ENCODE assay signal across 30 cellular contexts in genomic region chr7:55939514-55940123, GRCh38.
"Had no signal": no experiment of that assay in that cellular context is flagged by ENCODE, and none has a peak within 500 bp of the region (broad histone marks: within the 10 kb centered on the region; RNA-seq: fewer than 3 reads in every experiment).

No MANE protein-coding gene starts in this region.

- DNase-seq: activated CD4-positive, alpha-beta T cell treated with anti-CD3 and anti-CD28 coated beads for 48 hours; activated CD4-positive, alpha-beta T cell treated with anti-CD3 and anti-CD28 coated beads, Interleukin-2, amount 50 U/mL, for 48 hours; activated CD8-positive, alpha-beta memory T cell treated with anti-CD3 and anti-CD28 coated beads for 24 hours; activated gamma-delta T cell; activated naive CD4-positive, alpha-beta T cell treated with anti-CD3 and anti-CD28 coated beads, Interleukin-2, amount 10 ng/mL, durations not matched to agents 7 days and 5 days; activated naive CD8-positive, alpha-beta T cell treated with anti-CD3 and anti-CD28 coated beads, Interleukin-2, amount 10 ng/mL, durations not matched to agents 7 days and 5 days; amygdala; kidney glomerular epithelial cell; left lung; mucosa of descending colon; posterior cingulate gyrus; stimulated activated CD4-positive, alpha-beta T cell treated with anti-CD3 and anti-CD28 coated beads, Interleukin-12 subunit alpha, Interleukin-12 subunit beta, amount 100 ng/mL, for 4 hours; stimulated activated CD4-positive, alpha-beta T cell treated with anti-CD3 and anti-CD28 coated beads, Interleukin-4, amount 100 ng/mL, for 4 hours; stimulated activated CD8-positive, alpha-beta memory T cell treated with anti-CD3 and anti-CD28 coated beads, Interleukin-4, amount 100 ng/mL, for 48 hours; stimulated activated naive CD8-positive, alpha-beta T cell treated with anti-CD3 and anti-CD28 coated beads, Interleukin-15, amount 100 ng/mL, for 72 hours; substantia nigra; T-helper 17 cell; T1000; thyroid gland; upper lobe of left lung; WERI-Rb-1 had no signal

- H3K4me3 ChIP-seq: left lung, lung, mucosa of descending colon, skin epidermis, thyroid gland, upper lobe of left lung, vagina had no signal

- H3K4me1 ChIP-seq: left lung, thyroid gland, upper lobe of left lung, vagina had no signal

- FAIRE-seq: bronchial epithelial cell, frontal cortex had no signal

- ATAC-seq: activated CD4-positive, CD25-positive, alpha-beta regulatory T cell treated with anti-CD3 and anti-CD28 coated beads, Interleukin-2, amount 50 U/mL, for 24 hours; left lung; mucosa of descending colon; sciatic nerve; stimulated activated memory B cell treated with anti-CD40 and anti-IgM and Interleukin-4, amounts not matched to agents 10 μg/mL and 1 μg/mL and 100 μg/mL, for 72 hours; stimulated activated naive CD8-positive, alpha-beta T cell treated with anti-CD3 and anti-CD28 coated beads, Interleukin-15, amount 100 ng/mL, for 72 hours; T-helper 17 cell had no signal

- H3K9me3 ChIP-seq: thyroid gland had no signal

- H3K27ac ChIP-seq: epithelial cell of prostate, left lung, skin epidermis, thyroid gland, upper lobe of left lung, vagina, WERI-Rb-1 had no signal

- H3K27me3 ChIP-seq: left lung, thyroid gland, upper lobe of left lung, vagina had no signal
